In genomic region chr17:77666881-77667395, GRCh38 we compare ENCODE assay signal across 10 cellular contexts.
DNase-seq lines count a peak whose midpoint lies in the region; ATAC-seq and TF ChIP-seq lines count a peak whose summit lies in the region.
"Had no signal": no experiment of that assay in that cellular context is flagged by ENCODE, and none has a peak within 500 bp of the region (broad histone marks: within the 10 kb centered on the region; RNA-seq: fewer than 3 reads in every experiment).

No MANE protein-coding gene starts in this region.

- DNase-seq in SKM-1 treated with dmso at 0.1 percent for 144 hours (lab: John Stamatoyannopoulos, UW; ENCODE audit: unreplicated experiment): peak; percentile 15
- no peak for DNase-seq in SKM-1 (lab: John Stamatoyannopoulos, UW; ENCODE audit: unreplicated experiment)
- peak; percentile 84 for DNase-seq in activated CD8-positive, alpha-beta memory T cell treated with anti-CD3 and anti-CD28 coated beads for 24 hours
- DNase-seq in lower lobe of right lung: no peak
- DNase-seq in transverse colon: peak; percentile 17
- DNase-seq in islet precursor cell: no peak
- DNase-seq: 8988T, glutamatergic neuron had no signal

- no peaks in the 10 kb centered on the region for H3K36me3 ChIP-seq in lower lobe of right lung
- H3K36me3 ChIP-seq in transverse colon: no peaks in the 10 kb centered on the region

- H3K27ac ChIP-seq in lower lobe of right lung (peak overlapping the region; percentile 3), transverse colon (peak overlapping the region in 3 of 4 donors; percentile 2 to 16 (median 8))

- H3K4me1 ChIP-seq in lower lobe of right lung: no peaks in the 10 kb centered on the region
- no peaks in the 10 kb centered on the region for H3K4me1 ChIP-seq in transverse colon

- no peak for TF ChIP-seq EP300 in transverse colon (IDR thresholded peaks at IDR 0.05; ENCODE audit: low read depth)

- H3K9me3 ChIP-seq in lower lobe of right lung: no peaks in the 10 kb centered on the region
- H3K9me3 ChIP-seq in transverse colon: peaks cover 5 to 13% of the 10 kb centered on the region in 2 donors

- H3K4me3 ChIP-seq in lower lobe of right lung: peak overlapping the region; percentile 4
- peak overlapping the region in 1 of 4 donors; percentile 10 for H3K4me3 ChIP-seq in transverse colon

- in situ Hi-C loops in transverse colon (cut with MboI; ENCODE audit: low pct_ligation_motif_present in 1 of 4, low pct_unique_long_range_greater_than_20kb in 1 of 4, low sequenced_read_pairs in 3 of 4): no loop called here

- H3K27me3 ChIP-seq in lower lobe of right lung (ENCODE audit: low read depth) (no peaks in the 10 kb centered on the region), transverse colon (no peaks in the 10 kb centered on the region)

- WGBS in transverse colon (ENCODE audit: low coverage in 1 of 2), 2 donors: 55 to 60% methylated on average over 5 to 7 of the region's 7 CpGs

- TF ChIP-seq POLR2A in transverse colon (IDR thresholded peaks at IDR 0.05): no peak

- intact Hi-C loops in lower lobe of right lung (cut with DNase I): no loop called here
- intact Hi-C loops in transverse colon (cut with DNase I; ENCODE audit: low total_unique reads): no loop called here

- TF ChIP-seq CTCF in lower lobe of right lung (IDR thresholded peaks at IDR 0.05) (no peak), transverse colon (IDR thresholded peaks at IDR 0.05) (no peak)

- no peak for ATAC-seq in lower lobe of right lung
- ATAC-seq in HG03439 (IDR thresholded peaks at IDR 0.05; ENCODE audit: unreplicated experiment): no peak
- no peak for ATAC-seq in HG03280 (IDR thresholded peaks at IDR 0.05; ENCODE audit: unreplicated experiment)

Comparison
In these comparisons a context has a peak if more than half of its experiments do, and no peak if none do; other contexts are left out.
1. DNase-seq: peak in SKM-1 treated with dmso at 0.1 percent for 144 hours (single experiment), activated CD8-positive, alpha-beta memory T cell treated with anti-CD3 and anti-CD28 coated beads for 24 hours (single experiment) and transverse colon (single experiment); none in SKM-1 (single experiment), lower lobe of right lung (single experiment) and islet precursor cell (single experiment).